ENCODE assay signal across 8 cellular contexts in the genomic region with DNA sequence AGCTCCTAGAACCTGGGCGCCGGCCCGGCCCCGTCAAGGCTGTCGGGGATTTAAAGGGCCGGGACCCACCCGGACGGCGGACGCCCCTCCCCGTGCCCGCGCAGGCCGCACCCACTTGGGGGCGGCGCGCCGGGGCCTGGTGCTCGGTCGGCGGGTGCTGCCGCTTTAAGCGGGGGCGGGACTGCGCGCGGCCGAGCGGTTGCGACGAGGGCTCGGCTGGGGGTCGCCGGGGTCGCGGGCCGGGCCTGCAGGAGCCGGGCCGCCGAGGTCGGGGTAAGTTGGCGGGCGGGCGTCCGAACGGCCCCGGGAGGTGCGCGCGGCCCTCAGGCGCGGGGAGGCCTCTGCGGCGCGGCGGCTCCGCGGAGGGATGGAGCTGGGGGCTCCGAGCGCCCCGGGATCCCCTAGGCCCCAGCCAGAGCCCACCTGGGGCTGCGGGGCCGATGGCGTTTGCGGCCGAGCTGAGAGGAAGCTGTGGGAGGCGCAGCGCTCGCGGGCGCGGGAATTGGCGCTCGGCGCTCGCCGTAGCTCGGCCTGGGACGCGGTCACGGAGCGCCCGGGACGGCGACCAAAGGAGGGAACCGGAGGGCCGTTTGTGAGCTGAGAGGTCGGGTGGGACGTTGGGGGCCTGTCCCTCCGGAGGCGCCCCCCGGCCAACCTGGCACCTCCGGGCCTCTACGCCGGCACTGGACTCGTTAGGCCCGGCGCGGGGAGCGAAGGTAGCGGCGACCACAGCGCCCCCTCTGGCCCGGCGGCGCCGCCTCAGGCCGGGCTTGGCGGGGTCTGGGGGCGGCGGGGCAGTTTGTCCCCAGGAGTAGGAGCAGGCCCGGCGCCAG. TPM values are rescaled to one million over a fixed set of nuclear protein-coding genes. Genes with fewer than 3 reads are reported as not detected.
DNase-seq lines count a peak whose midpoint lies in the region; ATAC-seq and TF ChIP-seq lines count a peak whose summit lies in the region.

A gene (plus strand): TSS at position 168 of the 833 bp plus-strand sequence. CDS start 2,619 bp downstream, outside the sequence.

- peaks cover 21% of the 10 kb centered on the region for H4K20me1 ChIP-seq in SK-N-SH (ENCODE audit: insufficient read depth)

- under 1% methylated on average over 26 of the region's 113 CpGs for WGBS in SK-N-SH (ENCODE audit: low lambda C conversion rate)
- no CpG with 5 or more reads among the region's 113 CpGs for WGBS in trophoblast cell (ENCODE audit: extremely low coverage, insufficient coverage, insufficient read length)
- 3% methylated on average over 20 of the region's 113 CpGs; no CpG with 5 or more reads in 1 of the 2 donors for WGBS in transverse colon (ENCODE audit: low coverage in 1 of 2), 2 donors

- CTCF ChIA-PET in SK-N-SH (lab: Yijun Ruan, JAX) = interaction anchor here (0.7 to 3.5 kb wide), 38 partner anchors 9 to 458 kb away, joined by 3 to 34 read pairs (median 5); a partner anchor contains a TSS

- peak within 1 kb of the TSS; percentile 19 for H2BK12ac ChIP-seq in trophoblast cell (ENCODE audit: low read length)

- TF ChIP-seq CTCF in SK-N-SH (IDR thresholded peaks at IDR 0.05) = peak; percentile 87
- TF ChIP-seq CTCF in transverse colon (IDR thresholded peaks at IDR 0.05) = peak; percentile 93 to 100 (median 99)

- peak within 1 kb of the TSS; percentile 93 for H4K12ac ChIP-seq in trophoblast cell (ENCODE audit: low read depth, low read length)

- peak; percentile 72 for DNase-seq in EH (ENCODE audit: low read depth)
- DNase-seq in SK-N-SH = peak; percentile 98
- DNase-seq in activated naive CD8-positive, alpha-beta T cell treated with anti-CD3 and anti-CD28 coated beads, Interleukin-2, amount 50 U/mL, for 16 hours (ENCODE audit: low read depth, low spot score) = peak; percentile 49
- DNase-seq in Right ventricle myocardium superior = peak; percentile 86
- peak in 1 of 2 donors; percentile 63 for DNase-seq in trophoblast cell
- DNase-seq in transverse colon = peak; percentile 72

- H2AFZ ChIP-seq in SK-N-SH (ENCODE audit: low read depth) (peak within 1 kb of the TSS; percentile 88), trophoblast cell (ENCODE audit: insufficient read depth, low read length, poor library complexity) (peak within 1 kb of the TSS; percentile 97)

- intact Hi-C loops in Right ventricle myocardium superior (cut with DNase I) (no loop called here), transverse colon (cut with DNase I; ENCODE audit: low total_unique reads) (no loop called here)

- H3K79me2 ChIP-seq in SK-N-SH (ENCODE audit: insufficient read depth) = peaks cover 57% of the 10 kb centered on the region
- H3K79me2 ChIP-seq in trophoblast cell (ENCODE audit: control insufficient read depth, insufficient read depth, low read length, poor library complexity) = peaks cover 16% of the 10 kb centered on the region

- no peaks in the 10 kb centered on the region for H3K9me2 ChIP-seq in SK-N-SH

- H2AK5ac ChIP-seq in trophoblast cell (ENCODE audit: low read length) = peak within 1 kb of the TSS; percentile 95

- no peaks in the 10 kb centered on the region for H3K9me3 ChIP-seq in SK-N-SH
- no peaks in the 10 kb centered on the region for H3K9me3 ChIP-seq in trophoblast cell (ENCODE audit: insufficient read depth, low read depth, low read length)
- no peaks in the 10 kb centered on the region for H3K9me3 ChIP-seq in transverse colon

- POLR2A ChIA-PET in SK-N-SH (lab: Yijun Ruan, JAX) = interaction anchor here (0.6 to 2.3 kb wide), 9 partner anchors 9 to 530 kb away, joined by 3 to 20 read pairs (median 4); a partner anchor contains a TSS

- H3K36me3 ChIP-seq in SK-N-SH (replicated peaks in 1 of 2; ENCODE audit: control insufficient read depth in 1 of 2, insufficient read depth in 2 of 2, low read length in 1 of 2) (peaks cover 25 to 33% of the 10 kb centered on the region in 2 experiments), trophoblast cell (ENCODE audit: control insufficient read depth in 1 of 2, insufficient read depth in 2 of 2, low read length in 2 of 2) (peaks cover 14 to 15% of the 10 kb centered on the region in 2 experiments), transverse colon (peaks cover 0 to 16% (median 8%) of the 10 kb centered on the region in 4 donors)

- H3K4me3 ChIP-seq in SK-N-SH (ENCODE audit: low read depth in 2 of 2, low read length in 1 of 2) = peak within 1 kb of the TSS; percentile 75 to 99
- peak within 1 kb of the TSS; percentile 96 for H3K4me3 ChIP-seq in trophoblast cell (ENCODE audit: low read depth, low read length)
- peak within 1 kb of the TSS; percentile 75 to 100 (median 97) for H3K4me3 ChIP-seq in transverse colon

- H2BK5ac ChIP-seq in trophoblast cell (ENCODE audit: low read depth, low read length, poor library complexity) = peak within 1 kb of the TSS; percentile 96

- H3K79me1 ChIP-seq in trophoblast cell (ENCODE audit: low read length) = peaks cover 14% of the 10 kb centered on the region

- H2BK120ac ChIP-seq in trophoblast cell (ENCODE audit: insufficient read depth, low read length, poor library complexity) = peak within 1 kb of the TSS; percentile 99

- H3K23ac ChIP-seq in trophoblast cell (ENCODE audit: low read length) = no peak within 1 kb of the TSS

- H3F3A ChIP-seq in SK-N-SH (replicated peaks; ENCODE audit: insufficient read depth) = no peaks in the 10 kb centered on the region

- 0 out of 2 replicates have a peak, but pooled peaks have one; percentile 16 for TF ChIP-seq EP300 in Ishikawa (IDR thresholded peaks at IDR 0.05; ENCODE audit: borderline replicate concordance)
- TF ChIP-seq EP300 in SK-N-SH (IDR thresholded peaks at IDR 0.05; ENCODE audit: borderline replicate concordance in 1 of 2, low read depth in 1 of 2, low read length in 1 of 2) = 0 out of 4 replicates have a peak, but pooled peaks of 1 of the 2 experiments have one; percentile 24
- no peak for TF ChIP-seq EP300 in transverse colon (IDR thresholded peaks at IDR 0.05; ENCODE audit: low read depth)

- H3K27ac ChIP-seq in SK-N-SH (ENCODE audit: low read depth in 2 of 2, low read length in 1 of 2) (peak within 1 kb of the TSS; percentile 73 to 89), trophoblast cell (ENCODE audit: low read depth, low read length) (peak within 1 kb of the TSS; percentile 88), transverse colon (peak within 1 kb of the TSS; percentile 93 to 99 (median 98))

- H3K27me3 ChIP-seq in SK-N-SH (ENCODE audit: insufficient read depth) (no peaks in the 10 kb centered on the region), trophoblast cell (ENCODE audit: insufficient read depth, low read length) (no peaks in the 10 kb centered on the region), transverse colon (no peaks in the 10 kb centered on the region)

- H3K4me1 ChIP-seq in SK-N-SH (ENCODE audit: control insufficient read depth in 1 of 2, insufficient read depth in 2 of 2, low read depth in 1 of 2, low read length in 1 of 2) (peaks cover 0 to 15% of the 10 kb centered on the region in 2 experiments; a peak in 1 of 4 replicates), trophoblast cell (ENCODE audit: control insufficient read depth in 1 of 2, insufficient read depth in 2 of 2, low read length in 2 of 2) (peaks cover 4 to 9% of the 10 kb centered on the region in 2 experiments), transverse colon (peaks cover 6 to 20% (median 17%) of the 10 kb centered on the region in 4 donors)

- ATAC-seq in GM21528 (IDR thresholded peaks at IDR 0.05; ENCODE audit: low FRiP score, unreplicated experiment) = peak; percentile 70
- peak; percentile 88 for ATAC-seq in Right ventricle myocardium superior (ENCODE audit: poor library complexity)

- H3K4me2 ChIP-seq in SK-N-SH (peak within 1 kb of the TSS; percentile 99), trophoblast cell (ENCODE audit: low read length) (peak within 1 kb of the TSS; percentile 97)

- peak within 1 kb of the TSS; percentile 99 for H4K91ac ChIP-seq in trophoblast cell (ENCODE audit: low read depth, low read length)

- TF ChIP-seq RAD21 in Ishikawa (IDR thresholded peaks at IDR 0.05; ENCODE audit: low read depth) (no peak), SK-N-SH (IDR thresholded peaks at IDR 0.05; ENCODE audit: low read length) (no peak)

- peak within 1 kb of the TSS; percentile 100 for H3K14ac ChIP-seq in trophoblast cell (ENCODE audit: low read length)

- H3K4ac ChIP-seq in trophoblast cell (ENCODE audit: low read depth, low read length) = peak within 1 kb of the TSS; percentile 99

- peak; percentile 49 for TF ChIP-seq POLR2A in transverse colon (IDR thresholded peaks at IDR 0.05)

- peak within 1 kb of the TSS; percentile 100 for H4K8ac ChIP-seq in trophoblast cell (ENCODE audit: low read depth, low read length)

- peak within 1 kb of the TSS; percentile 99 for H3K18ac ChIP-seq in trophoblast cell (ENCODE audit: low read length)

- in situ Hi-C loops in transverse colon (cut with MboI; ENCODE audit: low pct_ligation_motif_present in 1 of 4, low pct_unique_long_range_greater_than_20kb in 1 of 4, low sequenced_read_pairs in 3 of 4) = no loop called here

- H3K9ac ChIP-seq in SK-N-SH = peak within 1 kb of the TSS; percentile 97
- H3K9ac ChIP-seq in trophoblast cell (ENCODE audit: low read length) = peak within 1 kb of the TSS; percentile 98

TF ChIP-seq in Ishikawa, 13 proteins besides CTCF, POLR2A, EP300 and RAD21 (continues in another document):
- TF ChIP-seq YY1 (IDR thresholded peaks at IDR 0.05; ENCODE audit: low read depth) (no peak), TEAD4 (IDR thresholded peaks at IDR 0.05) (no peak), CEBPB (IDR thresholded peaks at IDR 0.05) (no peak), TCF12 (IDR thresholded peaks at IDR 0.05; ENCODE audit: low read depth) (0 out of 2 replicates have a peak, but pooled peaks have one; percentile 32), CREB1 (IDR thresholded peaks at IDR 0.05; ENCODE audit: low read depth) (no peak)
- TF ChIP-seq, protein P1, sequence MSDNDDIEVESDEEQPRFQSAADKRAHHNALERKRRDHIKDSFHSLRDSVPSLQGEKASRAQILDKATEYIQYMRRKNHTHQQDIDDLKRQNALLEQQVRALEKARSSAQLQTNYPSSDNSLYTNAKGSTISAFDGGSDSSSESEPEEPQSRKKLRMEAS (IDR thresholded peaks at IDR 0.05) = 0 out of 2 replicates have a peak, but pooled peaks have one; percentile 8

TF ChIP-seq in SK-N-SH, 30 proteins besides CTCF, POLR2A, EP300 and RAD21 (continues in another document):
- TF ChIP-seq NRF1 (IDR thresholded peaks at IDR 0.05; ENCODE audit: low read depth, low read length) = peak; percentile 63

RNA-seq across cellular contexts. Expression of the gene that starts here (rescaled TPM):
- polyA plus RNA-seq in SK-N-SH (2012; rRNA removed) = 19.6 and 24.9 TPM in 2 replicates
- polyA plus RNA-seq in SK-N-SH (2012; cell fraction: cytosol; rRNA removed) = 11.9 and 16.5 TPM in 2 replicates
- 48.2 and 49.1 TPM in 2 replicates for polyA plus RNA-seq in SK-N-SH (2012; cell fraction: nucleus; rRNA removed)
- total RNA-seq in Right ventricle myocardium superior (13.7 TPM), transverse colon (10 to 100 TPM; 27.3 to 73.3 (median 38.0) TPM)
- polyA plus RNA-seq in trophoblast cell (2013) = 14.2 and 14.8 TPM in 2 replicates
